ENCODE assay signal across 25 cellular contexts in genomic region chr7:36298145-36298544, GRCh38.
"Had no signal": no experiment of that assay in that cellular context is flagged by ENCODE, and none has a peak within 500 bp of the region (broad histone marks: within the 10 kb centered on the region; RNA-seq: fewer than 3 reads in every experiment).

No MANE protein-coding gene starts in this region.

- H3K9me3 ChIP-seq: pancreas, prostate gland, spleen, testis, transverse colon had no signal

- H3K9me3 Mint-ChIP-seq: activated CD4-positive, alpha-beta memory T cell treated with anti-CD3 and anti-CD28 coated beads for 36 hours; activated CD4-positive, alpha-beta T cell treated with anti-CD3 and anti-CD28 coated beads, Interleukin-2, amount 10 ng/mL, durations not matched to agents 24 days and 14 days; activated T-helper 1 cell treated with anti-CD3 and anti-CD28 coated beads, Interleukin-12 subunit alpha, Interleukin-12 subunit beta, Interleukin-2, Interleukin-4 antibody, amounts not matched to agents 30 ng/mL and 10 ng/mL and 1 ng/mL, durations not matched to agents 14 hours and 24 hours and 36 hours; mesothelial cell of epicardium; naive B cell; nephron progenitor cell had no signal

- H3K27ac Mint-ChIP-seq: activated CD4-positive, alpha-beta memory T cell treated with anti-CD3 and anti-CD28 coated beads for 36 hours; activated CD4-positive, alpha-beta T cell treated with anti-CD3 and anti-CD28 coated beads, Interleukin-2, amount 10 ng/mL, durations not matched to agents 24 days and 14 days; activated T-helper 1 cell treated with anti-CD3 and anti-CD28 coated beads, Interleukin-12 subunit alpha, Interleukin-12 subunit beta, Interleukin-2, Interleukin-4 antibody, amounts not matched to agents 30 ng/mL and 10 ng/mL and 1 ng/mL, durations not matched to agents 14 hours and 24 hours and 36 hours; mesothelial cell of epicardium; naive B cell; T-helper 17 cell had no signal

- H3K36me3 Mint-ChIP-seq: activated CD4-positive, alpha-beta memory T cell treated with anti-CD3 and anti-CD28 coated beads for 36 hours; naive B cell had no signal

- H3K36me3 ChIP-seq: brain microvascular endothelial cell, prostate gland had no signal

- H3K27ac ChIP-seq: brain microvascular endothelial cell, epithelial cell of prostate, pancreas, prostate gland, testis, transverse colon had no signal

- ATAC-seq: pancreas, T-helper 17 cell had no signal

- H3K4me3 ChIP-seq: pancreas, prostate gland, spleen, testis, transverse colon had no signal

- H3K27me3 ChIP-seq: brain microvascular endothelial cell, pancreas, spleen, testis, transverse colon had no signal

- H3K4me3 Mint-ChIP-seq: activated CD4-positive, alpha-beta memory T cell treated with anti-CD3 and anti-CD28 coated beads for 36 hours; activated CD4-positive, alpha-beta T cell treated with anti-CD3 and anti-CD28 coated beads, Interleukin-2, amount 10 ng/mL, durations not matched to agents 24 days and 14 days; activated T-helper 1 cell treated with anti-CD3 and anti-CD28 coated beads, Interleukin-12 subunit alpha, Interleukin-12 subunit beta, Interleukin-2, Interleukin-4 antibody, amounts not matched to agents 30 ng/mL and 10 ng/mL and 1 ng/mL, durations not matched to agents 14 hours and 24 hours and 36 hours; mesothelial cell of epicardium; nephron progenitor cell; T-helper 17 cell had no signal

- DNase-seq: activated CD4-positive, alpha-beta memory T cell treated with anti-CD3 and anti-CD28 coated beads for 36 hours; activated CD4-positive, alpha-beta T cell treated with anti-CD3 and anti-CD28 coated beads, Interleukin-2, amount 10 ng/mL, durations not matched to agents 24 days and 14 days; activated CD4-positive, CD25-positive, alpha-beta regulatory T cell treated with anti-CD3 and anti-CD28 coated beads, Interleukin-2, amount 50 U/mL, for 72 hours; activated CD8-positive, alpha-beta memory T cell treated with anti-CD3 and anti-CD28 coated beads, Interleukin-2, amount 50 U/mL, for 4 hours; activated gamma-delta T cell treated with Interleukin-2 at 50 U/mL for 16 hours; activated naive CD4-positive, alpha-beta T cell treated with anti-CD3 and anti-CD28 coated beads, Interleukin-2, amount 50 U/mL, for 16 hours; activated T-cell treated with anti-CD3 and anti-CD28 coated beads, Interleukin-2, amount 50 U/mL, for 1 hour; amniotic stem cell; brain microvascular endothelial cell; central memory CD4-positive, alpha-beta T cell; kidney glomerular epithelial cell; naive B cell; nephron progenitor cell; nucleus accumbens; pancreas; spleen; stimulated activated naive CD4-positive, alpha-beta T cell treated with Interleukin-2 at 50 U/mL for 16 hours; T-helper 17 cell; T1000; testis; transverse colon had no signal

- H3K4me1 Mint-ChIP-seq: activated CD4-positive, alpha-beta T cell treated with anti-CD3 and anti-CD28 coated beads, Interleukin-2, amount 10 ng/mL, durations not matched to agents 24 days and 14 days; naive B cell had no signal

- H3K27me3 Mint-ChIP-seq: activated CD4-positive, alpha-beta memory T cell treated with anti-CD3 and anti-CD28 coated beads for 36 hours; activated CD4-positive, alpha-beta T cell treated with anti-CD3 and anti-CD28 coated beads, Interleukin-2, amount 10 ng/mL, durations not matched to agents 24 days and 14 days; naive B cell; T-helper 17 cell had no signal
